9 cellular contexts compared by ENCODE assay signal in genomic region chr3:146187334-146187950, GRCh38. TPM values are rescaled to one million over a fixed set of nuclear protein-coding genes. Genes with fewer than 3 reads are reported as not detected.
DNase-seq lines count a peak whose midpoint lies in the region; ATAC-seq and TF ChIP-seq lines count a peak whose summit lies in the region.
"Had no signal": no experiment of that assay in that cellular context is flagged by ENCODE, and none has a peak within 500 bp of the region (broad histone marks: within the 10 kb centered on the region; RNA-seq: fewer than 3 reads in every experiment).

No MANE protein-coding gene starts in this region.

- H3K27me3 Mint-ChIP-seq in natural killer cell treated with Interleukin-12 subunit alpha and Interleukin-12 subunit beta and Interleukin-15 and Interleukin-18, amount 100 ng/mL, for 72 hours, result peaks cover 0 to 2% of the 10 kb centered on the region in 2 donors

- no peaks in the 10 kb centered on the region for H3K27me3 ChIP-seq in GM06990 (replicated peaks; ENCODE audit: control insufficient read depth, insufficient read depth, low read length)
- H3K27me3 ChIP-seq: SJCRH30 had no signal

- ATAC-seq in GM21367 (IDR thresholded peaks at IDR 0.05; ENCODE audit: unreplicated experiment) (no peak), HG03520 (IDR thresholded peaks at IDR 0.05; ENCODE audit: unreplicated experiment) (no peak)
- no peak for ATAC-seq in natural killer cell treated with Interleukin-12 subunit alpha and Interleukin-12 subunit beta and Interleukin-15 and Interleukin-18, amount 100 ng/mL, for 72 hours

- H3K4me3 Mint-ChIP-seq in natural killer cell treated with Interleukin-12 subunit alpha and Interleukin-12 subunit beta and Interleukin-15 and Interleukin-18, amount 100 ng/mL, for 72 hours, result no peak overlapping the region

- H3K9me3 Mint-ChIP-seq in natural killer cell treated with Interleukin-12 subunit alpha and Interleukin-12 subunit beta and Interleukin-15 and Interleukin-18, amount 100 ng/mL, for 72 hours, result no peaks in the 10 kb centered on the region

- no peak overlapping the region for H3K4me3 ChIP-seq in GM06990 (replicated peaks; ENCODE audit: low read depth, low read length)
- H3K4me3 ChIP-seq in cardiac fibroblast (replicated peaks in 1 of 2; ENCODE audit: low read depth in 2 of 2, low read length in 2 of 2), result no peak overlapping the region
- H3K4me3 ChIP-seq: SJCRH30 had no signal

- H3K36me3 Mint-ChIP-seq in natural killer cell treated with Interleukin-12 subunit alpha and Interleukin-12 subunit beta and Interleukin-15 and Interleukin-18, amount 100 ng/mL, for 72 hours, result no peaks in the 10 kb centered on the region

- H3K36me3 ChIP-seq in GM06990 (ENCODE audit: control insufficient read depth, insufficient read depth, low read length), result no peaks in the 10 kb centered on the region
- H3K36me3 ChIP-seq: SJCRH30 had no signal

- no peaks in the 10 kb centered on the region for H3K4me1 Mint-ChIP-seq in natural killer cell treated with Interleukin-12 subunit alpha and Interleukin-12 subunit beta and Interleukin-15 and Interleukin-18, amount 100 ng/mL, for 72 hours (ENCODE audit: low read depth in 2 of 2)

- TF ChIP-seq CTCF in GM06990 (IDR thresholded peaks at IDR 0.05; ENCODE audit: insufficient read depth, low read length, poor library complexity, severe bottlenecking) (peak; percentile 42), cardiac fibroblast (IDR thresholded peaks at IDR 0.05; ENCODE audit: low read depth, low read length) (peak; percentile 47)

- H3K27ac Mint-ChIP-seq in natural killer cell treated with Interleukin-12 subunit alpha and Interleukin-12 subunit beta and Interleukin-15 and Interleukin-18, amount 100 ng/mL, for 72 hours, result no peak overlapping the region

- DNase-seq in GM06990 (ENCODE audit: extremely low read depth, insufficient read length) (no peak), NCI-H1694 (lab: John Stamatoyannopoulos, UW) (peak; percentile 31), cardiac fibroblast (ENCODE audit: low read depth in 2 of 2) (peak; percentile 54 to 68), middle frontal gyrus (ENCODE audit: extremely low spot score, low spot score) (peak; percentile 33)
- no peak for DNase-seq in natural killer cell treated with Interleukin-12 subunit alpha and Interleukin-12 subunit beta and Interleukin-15 and Interleukin-18, amount 100 ng/mL, for 72 hours (ENCODE audit: low spot score)
- DNase-seq in activated CD4-positive, alpha-beta T cell treated with anti-CD3 and anti-CD28 coated beads for 1 hour, result no peak

RNA-seq across cellular contexts. Expression of gene PLOD2, which starts 26.5 kb away (rescaled TPM):
- 1 to 10 TPM; 1.0 to 1.3 TPM for total RNA-seq in natural killer cell treated with Interleukin-12 subunit alpha and Interleukin-12 subunit beta and Interleukin-15 and Interleukin-18, amount 100 ng/mL, for 72 hours

Comparison
In these comparisons a context has a peak if more than half of its experiments do, and no peak if none do; other contexts are left out.
1. DNase-seq: peak in NCI-H1694 (single experiment), cardiac fibroblast (2 of 2) and middle frontal gyrus (single experiment); none in GM06990 (single experiment), natural killer cell treated with Interleukin-12 subunit alpha and Interleukin-12 subunit beta and Interleukin-15 and Interleukin-18, amount 100 ng/mL, for 72 hours (single experiment) and activated CD4-positive, alpha-beta T cell treated with anti-CD3 and anti-CD28 coated beads for 1 hour (single experiment).